ENCODE assay signal across 1 cellular context in genomic region chr10:87092861-87093460, GRCh38.
A peak's percentile ranks its signal among the peaks of the same experiment; 100 is the strongest.
TF ChIP-seq lines count a peak whose summit lies in the region.

No MANE protein-coding gene starts in this region.

TF ChIP-seq in HepG2, 621 proteins besides CTCF, POLR2A, EP300 and RAD21 (continued from another document and continues in another):
- TF ChIP-seq AFF4 (CRISPR knock-in tag; IDR thresholded peaks at IDR 0.05) (0 out of 2 replicates have a peak, but pooled peaks have one; percentile 26), ZNF414 (CRISPR knock-in tag; IDR thresholded peaks at IDR 0.05) (0 out of 2 replicates have a peak, but pooled peaks have one; percentile 41), ZNF24 (IDR thresholded peaks at IDR 0.05) (no peak), ELF3 (CRISPR knock-in tag; IDR thresholded peaks at IDR 0.05) (peak; percentile 80), MZF1 (CRISPR knock-in tag; IDR thresholded peaks at IDR 0.05; ENCODE audit: borderline replicate concordance) (no peak), ZNF263 (CRISPR knock-in tag; IDR thresholded peaks at IDR 0.05) (no peak), ELK4 (CRISPR knock-in tag; IDR thresholded peaks at IDR 0.05; ENCODE audit: borderline replicate concordance) (no peak), AKAP8 (CRISPR knock-in tag; IDR thresholded peaks at IDR 0.05) (no peak), RERE (CRISPR knock-in tag; IDR thresholded peaks at IDR 0.05; ENCODE audit: low read depth) (peak; percentile 48; the same call in 1 of the 2 replicates), ZNF207 (IDR thresholded peaks at IDR 0.05; ENCODE audit: borderline replicate concordance) (no peak), ZNF652 (CRISPR knock-in tag; IDR thresholded peaks at IDR 0.05; ENCODE audit: borderline replicate concordance, low read depth) (no peak), SAP130 (CRISPR knock-in tag; IDR thresholded peaks at IDR 0.05; ENCODE audit: low read depth) (peak; percentile 76), ZBTB42 (CRISPR knock-in tag; IDR thresholded peaks at IDR 0.05) (no peak), GMEB1 (CRISPR knock-in tag; IDR thresholded peaks at IDR 0.05; ENCODE audit: borderline replicate concordance) (peak; percentile 2; the same call in 1 of the 2 replicates), TBX2 (CRISPR knock-in tag; IDR thresholded peaks at IDR 0.05; ENCODE audit: borderline replicate concordance) (peak; percentile 69), ZSCAN25 (CRISPR knock-in tag; IDR thresholded peaks at IDR 0.05) (no peak; the same call in 1 of the 2 replicates), KMT2B (CRISPR knock-in tag; IDR thresholded peaks at IDR 0.05) (peak; percentile 23; the same call in 1 of the 2 replicates), NFKB2 (CRISPR knock-in tag; IDR thresholded peaks at IDR 0.05; ENCODE audit: borderline replicate concordance) (no peak), MBD4 (IDR thresholded peaks at IDR 0.05; ENCODE audit: borderline replicate concordance, low read length) (peak; percentile 70; the same call in 1 of the 2 replicates), ZNF503 (CRISPR knock-in tag; IDR thresholded peaks at IDR 0.05) (peak; percentile 23; the same call in 1 of the 2 replicates), PRMT3 (CRISPR knock-in tag; IDR thresholded peaks at IDR 0.05; ENCODE audit: borderline replicate concordance, low read depth) (no peak), TSC22D2 (CRISPR knock-in tag; IDR thresholded peaks at IDR 0.05; ENCODE audit: borderline replicate concordance) (0 out of 2 replicates have a peak, but pooled peaks have one; percentile 25), MAF1 (CRISPR knock-in tag; IDR thresholded peaks at IDR 0.05; ENCODE audit: borderline replicate concordance) (no peak), HNRNPLL (IDR thresholded peaks at IDR 0.05; ENCODE audit: low read depth, low read length, poor library complexity, severe bottlenecking) (no peak), ZNF264 (CRISPR knock-in tag; IDR thresholded peaks at IDR 0.05) (no peak), ZNF280B (CRISPR knock-in tag; IDR thresholded peaks at IDR 0.05; ENCODE audit: borderline replicate concordance) (no peak), PAWR (CRISPR knock-in tag; IDR thresholded peaks at IDR 0.05; ENCODE audit: borderline replicate concordance) (no peak), MAZ (IDR thresholded peaks at IDR 0.05; ENCODE audit: borderline replicate concordance, low read depth, low read length) (no peak), MAZ (CRISPR knock-in tag; IDR thresholded peaks at IDR 0.05; ENCODE audit: low read depth) (peak; percentile 27; the same call in 1 of the 2 replicates), SALL2 (CRISPR knock-in tag; IDR thresholded peaks at IDR 0.05) (0 out of 2 replicates have a peak, but pooled peaks have one; percentile 22), ZNF292 (CRISPR knock-in tag; IDR thresholded peaks at IDR 0.05; ENCODE audit: borderline replicate concordance, low read depth) (no peak), BHLHE40 (IDR thresholded peaks at IDR 0.05; ENCODE audit: low read length) (no peak), ZSCAN31 (CRISPR knock-in tag; IDR thresholded peaks at IDR 0.05; ENCODE audit: low read depth) (peak; percentile 69; the same call in 1 of the 2 replicates), ZNF670 (CRISPR knock-in tag; IDR thresholded peaks at IDR 0.05; ENCODE audit: borderline replicate concordance) (peak; percentile 45; the same call in 1 of the 2 replicates), ZNF766 (CRISPR knock-in tag; IDR thresholded peaks at IDR 0.05; ENCODE audit: borderline replicate concordance) (no peak), E2F2 (CRISPR knock-in tag; IDR thresholded peaks at IDR 0.05; ENCODE audit: borderline replicate concordance) (no peak), CCDC6 (CRISPR knock-in tag; IDR thresholded peaks at IDR 0.05) (0 out of 2 replicates have a peak, but pooled peaks have one; percentile 35), TRIM24 (CRISPR knock-in tag; IDR thresholded peaks at IDR 0.05) (no peak), HNRNPK (IDR thresholded peaks at IDR 0.05; ENCODE audit: low read depth, low read length, poor library complexity, severe bottlenecking) (no peak), MED8 (CRISPR knock-in tag; IDR thresholded peaks at IDR 0.05; ENCODE audit: insufficient replicate concordance) (peak; percentile 62), ISL2 (CRISPR knock-in tag; IDR thresholded peaks at IDR 0.05) (peak; percentile 68), RAD51 (IDR thresholded peaks at IDR 0.05; ENCODE audit: borderline replicate concordance) (no peak), ZNF775 (CRISPR knock-in tag; IDR thresholded peaks at IDR 0.05; ENCODE audit: borderline replicate concordance) (no peak), FOXJ3 (CRISPR knock-in tag; IDR thresholded peaks at IDR 0.05; ENCODE audit: borderline replicate concordance) (no peak; the same call in 1 of the 2 replicates), ZBTB14 (CRISPR knock-in tag; IDR thresholded peaks at IDR 0.05) (peak; percentile 14; the same call in 1 of the 2 replicates)
